In genomic region chr9:136848393-136849037, GRCh38 we compare ENCODE assay signal across 8 cellular contexts. TPM values are rescaled to one million over a fixed set of nuclear protein-coding genes. Genes with fewer than 3 reads are reported as not detected.
DNase-seq lines count a peak whose midpoint lies in the region; ATAC-seq lines count a peak whose summit lies in the region.

No MANE protein-coding gene starts in this region.

- ATAC-seq in memory B cell (ENCODE audit: low read depth) (no peak), HG03108 (IDR thresholded peaks at IDR 0.05; ENCODE audit: unreplicated experiment) (no peak), HG03139 (IDR thresholded peaks at IDR 0.05; ENCODE audit: unreplicated experiment) (no peak)

- H3K9me3 ChIP-seq in SJSA1 (replicated peaks): peaks cover 3% of the 10 kb centered on the region

- H3K4me3 ChIP-seq in GM08714 (ENCODE audit: low read length) (peak overlapping the region; percentile 79), SJSA1 (peak overlapping the region; percentile 57)

- H3K36me3 ChIP-seq in SJSA1: peaks cover 26% of the 10 kb centered on the region

- peaks cover 29% of the 10 kb centered on the region for H3K27me3 ChIP-seq in SJSA1 (replicated peaks)

- peak overlapping the region; percentile 97 for H3K4me3 Mint-ChIP-seq in memory B cell

- peaks cover 7% of the 10 kb centered on the region for H3K27me3 Mint-ChIP-seq in memory B cell

- peak; percentile 30 for DNase-seq in HS-5 (ENCODE audit: low read depth)
- DNase-seq in SJSA1 (ENCODE audit: low read depth in 1 of 2, low spot score in 2 of 2): no peak
- DNase-seq in memory B cell (ENCODE audit: low spot score in 2 of 2): peak in 1 of 2 donors; percentile 54

- peaks cover 26% of the 10 kb centered on the region for H3K4me1 ChIP-seq in SJSA1 (replicated peaks)

- H3K4me1 Mint-ChIP-seq in memory B cell: peaks cover 9% of the 10 kb centered on the region

- H3K27ac ChIP-seq in SJSA1 (no peak overlapping the region), cingulate gyrus (ENCODE audit: low read depth, low read length) (peak overlapping the region; percentile 90), temporal lobe (ENCODE audit: low read depth, low read length) (peak overlapping the region; percentile 76)

- H3K36me3 Mint-ChIP-seq in memory B cell: peaks cover 2% of the 10 kb centered on the region

- no peaks in the 10 kb centered on the region for H3K9me3 Mint-ChIP-seq in memory B cell

- peak overlapping the region; percentile 87 for H3K27ac Mint-ChIP-seq in memory B cell

RNA-seq across cellular contexts. Expression of gene PHPT1, which starts 0.7 kb away (rescaled TPM):
- total RNA-seq in SJSA1 (2014; rRNA removed; shearing (Covaris generic)): 64.1 and 70.5 TPM in 2 replicates
- 45.7 TPM for total RNA-seq in temporal lobe

RNA-seq across cellular contexts. Expression of gene MAMDC4, which starts 3.6 kb away (rescaled TPM):
- total RNA-seq in SJSA1 (2014; rRNA removed; shearing (Covaris generic)): 0.42 and 1.0 TPM in 2 replicates
- total RNA-seq in temporal lobe: 7.1 TPM

RNA-seq across cellular contexts. Expression of gene AJM1, which starts 6.2 kb away (rescaled TPM):
- 0.11 and 0.16 TPM in 2 replicates for total RNA-seq in SJSA1 (2014; rRNA removed; shearing (Covaris generic))
- 2.5 TPM for total RNA-seq in temporal lobe

RNA-seq across cellular contexts. Expression of gene EDF1, which starts 17.6 kb away (rescaled TPM):
- total RNA-seq in SJSA1 (2014; rRNA removed; shearing (Covaris generic)): 266 and 387 TPM in 2 replicates
- total RNA-seq in temporal lobe: 116 TPM

RNA-seq across cellular contexts. Expression of gene TRAF2, which starts 37.8 kb away (rescaled TPM):
- 11.3 and 17.1 TPM in 2 replicates for total RNA-seq in SJSA1 (2014; rRNA removed; shearing (Covaris generic))
- total RNA-seq in temporal lobe: 7.1 TPM
